In genomic region chr12:17999174-17999801, GRCh38 we compare ENCODE assay signal across 27 cellular contexts.
"Had no signal": no experiment of that assay in that cellular context is flagged by ENCODE, and none has a peak within 500 bp of the region (broad histone marks: within the 10 kb centered on the region; RNA-seq: fewer than 3 reads in every experiment).

No MANE protein-coding gene starts in this region.

- H3K4me1 ChIP-seq: neural progenitor cell, parathyroid adenoma, psoas muscle, spleen, suprapubic skin, testis, tibial artery, transverse colon, upper lobe of right lung, uterus had no signal

- H3K36me3 ChIP-seq: neural progenitor cell, ovary, spleen, suprapubic skin, tibial artery, transverse colon, upper lobe of right lung, uterus had no signal

- H3K79me2 ChIP-seq: parathyroid adenoma had no signal

- H2AFZ ChIP-seq: neural progenitor cell, parathyroid adenoma had no signal

- H3K27ac ChIP-seq: neural progenitor cell, ovary, parathyroid adenoma, psoas muscle, skin epidermis, spleen, suprapubic skin, testis, tibial artery, transverse colon, upper lobe of right lung, uterus had no signal

- DNase-seq: natural killer cell; occipital lobe; ovary; psoas muscle; right cardiac atrium; spleen; stimulated activated CD4-positive, alpha-beta T cell treated with anti-CD3 and anti-CD28 coated beads, Interleukin-12 subunit alpha, Interleukin-12 subunit beta, amount 100 ng/mL, for 4 hours; stimulated activated CD4-positive, alpha-beta T cell treated with anti-CD3 and anti-CD28 coated beads, Interleukin-1b, Interleukin-23, amount 100 ng/mL, for 48 hours; stimulated activated CD4-positive, alpha-beta T cell treated with anti-CD3 and anti-CD28 coated beads, Interleukin-4, amount 100 ng/mL, for 1 hour; stimulated activated CD4-positive, alpha-beta T cell treated with anti-CD3 and anti-CD28 coated beads, Interleukin-4, amount 100 ng/mL, for 4 hours; stimulated activated CD8-positive, alpha-beta memory T cell treated with anti-CD3 and anti-CD28 coated beads, Interleukin-4, amount 100 ng/mL, for 48 hours; stimulated activated naive CD4-positive, alpha-beta T cell; stimulated activated naive CD8-positive, alpha-beta T cell treated with anti-CD3 and anti-CD28 coated beads, Interleukin-15, amount 100 ng/mL, for 72 hours; stimulated activated naive CD8-positive, alpha-beta T cell treated with anti-CD3 and anti-CD28 coated beads, Interleukin-15, Interleukin-2, amounts not matched to agents 100 U/mL and 50 U/mL, for 24 hours; substantia nigra; testis; tibial artery; transverse colon; upper lobe of right lung; uterus had no signal

- H3K27me3 ChIP-seq: neural progenitor cell, ovary, spleen, suprapubic skin, testis, tibial artery, transverse colon, upper lobe of right lung, uterus had no signal

- H3K4me2 ChIP-seq: neural progenitor cell, smooth muscle cell had no signal

- ATAC-seq: natural killer cell; psoas muscle; right cardiac atrium; sciatic nerve; stimulated activated memory B cell treated with anti-CD40 and anti-IgM and Interleukin-4, amounts not matched to agents 10 μg/mL and 1 μg/mL and 100 μg/mL, for 72 hours; stimulated activated naive CD8-positive, alpha-beta T cell treated with anti-CD3 and anti-CD28 coated beads, Interleukin-15, amount 100 ng/mL, for 72 hours; stimulated activated naive CD8-positive, alpha-beta T cell treated with anti-CD3 and anti-CD28 coated beads, Interleukin-15, Interleukin-2, amounts not matched to agents 100 U/mL and 50 U/mL, for 24 hours; upper lobe of right lung had no signal

- H3K9me3 ChIP-seq: ovary, testis had no signal

- H3K9ac ChIP-seq: neural progenitor cell, parathyroid adenoma had no signal

- H3K4me3 ChIP-seq: neural progenitor cell, ovary, psoas muscle, skin epidermis, smooth muscle cell, spleen, suprapubic skin, testis, tibial artery, transverse colon, upper lobe of right lung, uterus had no signal
